Comparison of ENCODE assay signal across 8 cellular contexts in the genomic region with DNA sequence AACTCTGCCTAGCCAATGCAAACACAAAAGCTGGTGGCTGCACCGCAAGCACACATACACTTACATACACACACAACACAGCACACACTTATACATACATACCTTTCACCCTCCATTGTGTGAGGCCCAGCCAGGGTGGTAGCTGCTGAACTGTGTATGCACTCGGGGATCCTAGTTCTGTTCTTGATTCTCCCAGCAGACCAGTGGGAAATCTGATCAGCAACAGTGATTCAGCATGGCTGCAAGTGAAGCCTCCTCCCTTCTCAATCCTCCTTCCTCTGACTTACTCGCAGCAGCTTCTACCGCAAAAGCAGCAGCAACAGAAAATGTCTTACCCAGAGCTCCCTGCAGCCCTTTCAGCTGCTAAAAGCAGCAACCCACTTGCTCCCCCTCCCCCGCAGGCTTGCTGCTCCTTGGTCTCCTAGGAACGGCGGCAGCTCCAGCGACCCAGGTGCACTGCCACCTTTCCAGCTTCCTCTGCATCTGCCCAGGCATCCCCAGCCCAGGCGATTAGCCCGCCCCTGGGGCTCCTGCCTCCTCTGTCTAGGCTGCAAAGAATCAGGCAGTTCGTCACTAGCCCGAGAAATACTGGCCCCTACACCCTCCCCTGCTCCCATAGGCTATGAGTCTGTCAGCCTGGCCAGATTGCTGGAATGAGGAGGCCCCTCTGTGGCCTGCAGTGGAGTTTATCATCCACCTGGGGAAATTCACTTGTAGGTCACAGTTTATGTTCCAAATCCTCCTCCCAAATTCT. TPM values are rescaled to one million over a fixed set of nuclear protein-coding genes. Genes with fewer than 3 reads are reported as not detected.
A peak's percentile ranks its signal among the peaks of the same experiment; 100 is the strongest.
DNase-seq lines count a peak whose midpoint lies in the region; ATAC-seq lines count a peak whose summit lies in the region.

A gene with protein sequence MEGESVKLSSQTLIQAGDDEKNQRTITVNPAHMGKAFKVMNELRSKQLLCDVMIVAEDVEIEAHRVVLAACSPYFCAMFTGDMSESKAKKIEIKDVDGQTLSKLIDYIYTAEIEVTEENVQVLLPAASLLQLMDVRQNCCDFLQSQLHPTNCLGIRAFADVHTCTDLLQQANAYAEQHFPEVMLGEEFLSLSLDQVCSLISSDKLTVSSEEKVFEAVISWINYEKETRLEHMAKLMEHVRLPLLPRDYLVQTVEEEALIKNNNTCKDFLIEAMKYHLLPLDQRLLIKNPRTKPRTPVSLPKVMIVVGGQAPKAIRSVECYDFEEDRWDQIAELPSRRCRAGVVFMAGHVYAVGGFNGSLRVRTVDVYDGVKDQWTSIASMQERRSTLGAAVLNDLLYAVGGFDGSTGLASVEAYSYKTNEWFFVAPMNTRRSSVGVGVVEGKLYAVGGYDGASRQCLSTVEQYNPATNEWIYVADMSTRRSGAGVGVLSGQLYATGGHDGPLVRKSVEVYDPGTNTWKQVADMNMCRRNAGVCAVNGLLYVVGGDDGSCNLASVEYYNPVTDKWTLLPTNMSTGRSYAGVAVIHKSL (minus strand): TSS at position 559 of the 754 bp plus-strand sequence. CDS start 443 bp downstream, at position 116.

- peak; percentile 49 for ATAC-seq in activated CD4-positive, alpha-beta T cell treated with anti-CD3 and anti-CD28 coated beads for 36 hours
- peak; percentile 54 for ATAC-seq in HG02885 (IDR thresholded peaks at IDR 0.05; ENCODE audit: poor library complexity, unreplicated experiment)
- ATAC-seq in activated naive CD8-positive, alpha-beta T cell treated with anti-CD3 and anti-CD28 coated beads, Interleukin-2, amount 10 ng/mL, durations not matched to agents 7 days and 5 days (ENCODE audit: low read depth) = peak; percentile 57

- POLR2A ChIA-PET in activated CD4-positive, alpha-beta T cell treated with anti-CD3 and anti-CD28 coated beads for 36 hours (lab: Charles Lee) = interaction anchor here (0.7 to 1.4 kb wide), 6 partner anchors 15 to 39 kb away, joined by 3 to 5 read pairs (median 4); no protein-coding TSS in a partner anchor
- POLR2A ChIA-PET in activated naive CD8-positive, alpha-beta T cell treated with anti-CD3 and anti-CD28 coated beads, Interleukin-2, amount 10 ng/mL, durations not matched to agents 7 days and 5 days (lab: Charles Lee) = interaction anchor here (0.5 to 4.9 kb wide), 8 partner anchors 18 to 618 kb away, joined by 3 to 47 read pairs (median 5); partner anchors contain the start of gene HNRNPA0

- CTCF ChIA-PET in activated CD4-positive, alpha-beta T cell treated with anti-CD3 and anti-CD28 coated beads for 36 hours (lab: Charles Lee) = interaction anchor here (0.9 to 3.9 kb wide), 12 partner anchors 11 to 299 kb away, joined by 3 to 31 read pairs (median 4); no protein-coding TSS in a partner anchor

- no peaks in the 10 kb centered on the region for H3K27me3 Mint-ChIP-seq in activated CD4-positive, alpha-beta T cell treated with anti-CD3 and anti-CD28 coated beads for 36 hours
- no peaks in the 10 kb centered on the region for H3K27me3 Mint-ChIP-seq in activated naive CD8-positive, alpha-beta T cell treated with anti-CD3 and anti-CD28 coated beads, Interleukin-2, amount 10 ng/mL, durations not matched to agents 7 days and 5 days

- H3K9me3 Mint-ChIP-seq in activated CD4-positive, alpha-beta T cell treated with anti-CD3 and anti-CD28 coated beads for 36 hours (ENCODE audit: low read depth) = peaks cover 8% of the 10 kb centered on the region
- peaks cover 7% of the 10 kb centered on the region for H3K9me3 Mint-ChIP-seq in activated naive CD8-positive, alpha-beta T cell treated with anti-CD3 and anti-CD28 coated beads, Interleukin-2, amount 10 ng/mL, durations not matched to agents 7 days and 5 days

- no peak within 1 kb of the TSS for H3K4me3 Mint-ChIP-seq in activated CD4-positive, alpha-beta T cell treated with anti-CD3 and anti-CD28 coated beads for 36 hours
- H3K4me3 Mint-ChIP-seq in activated naive CD8-positive, alpha-beta T cell treated with anti-CD3 and anti-CD28 coated beads, Interleukin-2, amount 10 ng/mL, durations not matched to agents 7 days and 5 days = no peak within 1 kb of the TSS

- H3K27ac Mint-ChIP-seq in activated CD4-positive, alpha-beta T cell treated with anti-CD3 and anti-CD28 coated beads for 36 hours = no peak within 1 kb of the TSS
- H3K27ac Mint-ChIP-seq in activated naive CD8-positive, alpha-beta T cell treated with anti-CD3 and anti-CD28 coated beads, Interleukin-2, amount 10 ng/mL, durations not matched to agents 7 days and 5 days = no peak within 1 kb of the TSS

- H3K4me1 Mint-ChIP-seq in activated CD4-positive, alpha-beta T cell treated with anti-CD3 and anti-CD28 coated beads for 36 hours = peaks cover 18% of the 10 kb centered on the region
- H3K4me1 Mint-ChIP-seq in activated naive CD8-positive, alpha-beta T cell treated with anti-CD3 and anti-CD28 coated beads, Interleukin-2, amount 10 ng/mL, durations not matched to agents 7 days and 5 days = peaks cover 38% of the 10 kb centered on the region

- peak; percentile 71 for DNase-seq in activated CD4-positive, alpha-beta T cell treated with anti-CD3 and anti-CD28 coated beads for 36 hours
- DNase-seq in activated CD4-positive, alpha-beta T cell treated with anti-CD3 and anti-CD28 coated beads for 1 hour = no peak
- peak; percentile 84 for DNase-seq in NCI-H82 (lab: John Stamatoyannopoulos, UW)
- peak; percentile 64 for DNase-seq in activated naive CD8-positive, alpha-beta T cell treated with anti-CD3 and anti-CD28 coated beads, Interleukin-2, amount 10 ng/mL, durations not matched to agents 7 days and 5 days
- peak; percentile 75 for DNase-seq in cardiac septum (ENCODE audit: low spot score)
- DNase-seq in occipital lobe (lab: John Stamatoyannopoulos, UW) = peak; percentile 44
- no peak for DNase-seq in SW 1271 (lab: John Stamatoyannopoulos, UW)

- intact Hi-C loops in activated CD4-positive, alpha-beta T cell treated with anti-CD3 and anti-CD28 coated beads for 36 hours (cut with DNase I, micrococcal nuclease) = no loop called here
- intact Hi-C loops in cardiac septum (cut with DNase I) = loop anchor here (2.0 kb wide), 1 partner anchor 113 kb away; no protein-coding TSS in a partner anchor

- H3K36me3 Mint-ChIP-seq in activated CD4-positive, alpha-beta T cell treated with anti-CD3 and anti-CD28 coated beads for 36 hours (ENCODE audit: low read depth) = peaks cover 3% of the 10 kb centered on the region
- peaks cover 12% of the 10 kb centered on the region for H3K36me3 Mint-ChIP-seq in activated naive CD8-positive, alpha-beta T cell treated with anti-CD3 and anti-CD28 coated beads, Interleukin-2, amount 10 ng/mL, durations not matched to agents 7 days and 5 days

RNA-seq across cellular contexts. Expression of the gene that starts here (rescaled TPM):
- 10 to 100 TPM in 1 of 2 experiments, 1 to 10 TPM in 1; 6.8 to 10.8 TPM for total RNA-seq in activated CD4-positive, alpha-beta T cell treated with anti-CD3 and anti-CD28 coated beads for 36 hours
- total RNA-seq in activated naive CD8-positive, alpha-beta T cell treated with anti-CD3 and anti-CD28 coated beads, Interleukin-2, amount 10 ng/mL, durations not matched to agents 7 days and 5 days = 10 to 100 TPM; 16.3 to 21.2 TPM
- 35.1 TPM for total RNA-seq in cardiac septum
- 8.7 TPM for total RNA-seq in occipital lobe

Comparison
In these comparisons a context has a peak if more than half of its experiments do, and no peak if none do; other contexts are left out.
1. DNase-seq: peak in activated CD4-positive, alpha-beta T cell treated with anti-CD3 and anti-CD28 coated beads for 36 hours (single experiment), NCI-H82 (single experiment), activated naive CD8-positive, alpha-beta T cell treated with anti-CD3 and anti-CD28 coated beads, Interleukin-2, amount 10 ng/mL, durations not matched to agents 7 days and 5 days (single experiment), cardiac septum (single experiment) and occipital lobe (single experiment); none in activated CD4-positive, alpha-beta T cell treated with anti-CD3 and anti-CD28 coated beads for 1 hour (single experiment) and SW 1271 (0 of 2).
2. Peak in every context shown above with its lines, with median percentiles within 50 percentile points of each other: ATAC-seq.